In the genomic region with DNA sequence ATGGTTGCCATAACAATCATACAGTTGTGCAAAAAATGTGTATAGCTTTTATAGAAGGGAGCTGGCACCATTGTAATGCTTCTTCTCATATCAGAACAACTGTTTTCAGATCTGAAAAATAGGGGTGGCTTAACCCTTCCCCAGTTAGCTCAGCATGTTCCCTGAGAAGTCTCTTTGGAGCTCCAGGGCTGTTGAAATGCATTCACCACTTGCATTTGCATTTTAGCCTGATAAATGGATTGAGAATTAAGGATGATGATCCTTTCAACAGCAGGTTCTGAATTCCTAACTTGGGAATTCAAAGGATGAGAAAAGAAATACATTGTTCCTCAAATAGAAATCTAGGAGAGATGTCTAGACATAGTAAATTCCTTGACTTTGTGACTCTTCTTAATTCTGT, we compare ENCODE assay signal across 1 cellular context.
TF ChIP-seq lines count a peak whose summit lies in the region.

No MANE protein-coding gene starts in this region.

TF ChIP-seq in H1, 55 proteins besides CTCF, POLR2A, EP300 and RAD21 (continued from another document):
- TF ChIP-seq BCL11A (IDR thresholded peaks at IDR 0.05; ENCODE audit: low read depth in 2 of 2, low read length in 2 of 2) (no peak), SP4 (IDR thresholded peaks at IDR 0.05; ENCODE audit: low read length) (no peak), TAF7 (optimal IDR thresholded peaks at IDR 0.05; ENCODE audit: borderline replicate concordance, low read depth, low read length) (no peak), ZNF274 (IDR thresholded peaks at IDR 0.05; ENCODE audit: borderline replicate concordance, extremely low read depth, low read length) (no peak)
